In genomic region chr2:217597140-217597539, GRCh38 we compare ENCODE assay signal across 37 cellular contexts.
"Had no signal": no experiment of that assay in that cellular context is flagged by ENCODE, and none has a peak within 500 bp of the region (broad histone marks: within the 10 kb centered on the region; RNA-seq: fewer than 3 reads in every experiment).

No MANE protein-coding gene starts in this region.

- H3K27me3 ChIP-seq: ascending aorta, breast epithelium, cardiac muscle cell, esophagus muscularis mucosa, gastrocnemius medialis, heart left ventricle had no signal

- H3K27ac ChIP-seq: ascending aorta, breast epithelium, cardiac muscle cell, esophagus muscularis mucosa, foreskin keratinocyte, gastrocnemius medialis, heart left ventricle, WERI-Rb-1 had no signal

- H3K4me3 Mint-ChIP-seq: activated CD4-positive, alpha-beta memory T cell treated with anti-CD3 and anti-CD28 coated beads for 36 hours; activated CD4-positive, alpha-beta T cell treated with anti-CD3 and anti-CD28 coated beads for 36 hours; activated CD4-positive, alpha-beta T cell treated with anti-CD3 and anti-CD28 coated beads, Interleukin-2, amount 10 ng/mL, durations not matched to agents 24 days and 14 days; activated CD8-positive, alpha-beta memory T cell treated with anti-CD3 and anti-CD28 coated beads, Interleukin-2, amount 10 ng/mL, durations not matched to agents 7 days and 5 days; activated CD8-positive, alpha-beta T cell treated with anti-CD3 and anti-CD28 coated beads, Interleukin-2, amount 10 ng/mL, durations not matched to agents 7 days and 5 days; activated naive CD4-positive, alpha-beta T cell treated with anti-CD3 and anti-CD28 coated beads, Interleukin-2, amount 10 ng/mL, durations not matched to agents 7 days and 5 days; activated naive CD8-positive, alpha-beta T cell treated with anti-CD3 and anti-CD28 coated beads, Interleukin-2, amount 10 ng/mL, durations not matched to agents 7 days and 5 days; activated T-helper 1 cell treated with anti-CD3 and anti-CD28 coated beads, Interleukin-12 subunit alpha, Interleukin-12 subunit beta, Interleukin-2, Interleukin-4 antibody, amounts not matched to agents 30 ng/mL and 10 ng/mL and 1 ng/mL, durations not matched to agents 14 hours and 24 hours and 36 hours; brain; effector memory CD8-positive, alpha-beta T cell; T-helper 17 cell; T-helper 2 cell treated with Interferon-gamma antibody and Interleukin-4, amounts not matched to agents 5 μg/mL and 100 μg/mL, for 36 hours had no signal

- H3K9me3 Mint-ChIP-seq: activated CD4-positive, alpha-beta memory T cell treated with anti-CD3 and anti-CD28 coated beads for 36 hours; activated CD4-positive, alpha-beta T cell treated with anti-CD3 and anti-CD28 coated beads, Interleukin-2, amount 10 ng/mL, durations not matched to agents 24 days and 14 days; activated naive CD4-positive, alpha-beta T cell treated with anti-CD3 and anti-CD28 coated beads, Interleukin-2, amount 10 ng/mL, durations not matched to agents 7 days and 5 days; activated naive CD8-positive, alpha-beta T cell treated with anti-CD3 and anti-CD28 coated beads, Interleukin-2, amount 10 ng/mL, durations not matched to agents 7 days and 5 days; activated T-helper 1 cell treated with anti-CD3 and anti-CD28 coated beads, Interleukin-12 subunit alpha, Interleukin-12 subunit beta, Interleukin-2, Interleukin-4 antibody, amounts not matched to agents 30 ng/mL and 10 ng/mL and 1 ng/mL, durations not matched to agents 14 hours and 24 hours and 36 hours; activated T-helper 2 cell treated with anti-CD3 and anti-CD28 coated beads, Interferon-gamma antibody, Interleukin-2, Interleukin-4, amounts not matched to agents 10 μg/mL and 5 μg/mL and 100 μg/mL, durations not matched to agents 14 hours and 24 hours and 36 hours; brain; effector memory CD8-positive, alpha-beta T cell; T-helper 2 cell treated with Interferon-gamma antibody and Interleukin-4, amounts not matched to agents 5 μg/mL and 100 μg/mL, for 36 hours had no signal

- H3K4me1 Mint-ChIP-seq: activated CD4-positive, alpha-beta T cell treated with anti-CD3 and anti-CD28 coated beads for 36 hours; activated CD8-positive, alpha-beta memory T cell treated with anti-CD3 and anti-CD28 coated beads, Interleukin-2, amount 10 ng/mL, durations not matched to agents 7 days and 5 days; brain; T-helper 17 cell had no signal

- H3K36me3 ChIP-seq: breast epithelium, cardiac muscle cell, esophagus muscularis mucosa, gastrocnemius medialis, heart left ventricle, WERI-Rb-1 had no signal

- H3K4me1 ChIP-seq: ascending aorta, breast epithelium, esophagus muscularis mucosa, foreskin keratinocyte, gastrocnemius medialis had no signal

- H3K9me3 ChIP-seq: ascending aorta, breast epithelium, esophagus muscularis mucosa, gastrocnemius medialis, heart left ventricle had no signal

- DNase-seq: activated CD4-positive, alpha-beta memory T cell treated with anti-CD3 and anti-CD28 coated beads for 36 hours; activated CD4-positive, alpha-beta T cell treated with anti-CD3 and anti-CD28 coated beads for 36 hours; activated CD4-positive, alpha-beta T cell treated with anti-CD3 and anti-CD28 coated beads, Interleukin-2, amount 10 ng/mL, durations not matched to agents 24 days and 14 days; activated CD4-positive, CD25-positive, alpha-beta regulatory T cell; activated CD4-positive, CD25-positive, alpha-beta regulatory T cell treated with anti-CD3 and anti-CD28 coated beads, Interleukin-2, amount 50 U/mL, for 72 hours; activated CD8-positive, alpha-beta memory T cell treated with anti-CD3 and anti-CD28 coated beads, Interleukin-2, amount 10 ng/mL, durations not matched to agents 7 days and 5 days; activated CD8-positive, alpha-beta memory T cell treated with anti-CD3 and anti-CD28 coated beads, Interleukin-2, amount 50 U/mL, for 4 hours; activated CD8-positive, alpha-beta T cell treated with anti-CD3 and anti-CD28 coated beads, Interleukin-2, amount 10 ng/mL, durations not matched to agents 7 days and 5 days; activated effector memory CD4-positive, alpha-beta T cell treated with anti-CD3 and anti-CD28 coated beads, Interleukin-2, amount 50 U/mL, for 16 hours; activated naive CD4-positive, alpha-beta T cell; activated naive CD4-positive, alpha-beta T cell treated with anti-CD3 and anti-CD28 coated beads, Interleukin-2, amount 10 ng/mL, durations not matched to agents 7 days and 5 days; activated naive CD8-positive, alpha-beta T cell treated with anti-CD3 and anti-CD28 coated beads, Interleukin-2, amount 10 ng/mL, durations not matched to agents 7 days and 5 days; activated T-cell treated with anti-CD3 and anti-CD28 coated beads, Interleukin-2, amount 50 U/mL, for 1 hour; activated T-cell treated with anti-CD3 and anti-CD28 coated beads, Interleukin-2, amount 50 U/mL, for 48 hours; central memory CD4-positive, alpha-beta T cell; cortex of kidney; dermis blood vessel endothelial cell; effector CD4-positive, alpha-beta T cell; effector memory CD8-positive, alpha-beta T cell; erythroblast; foreskin keratinocyte; gastrocnemius medialis; glutamatergic neuron; heart left ventricle; T-helper 1 cell; T-helper 17 cell; T1000; WERI-Rb-1 had no signal

- H3K4me3 ChIP-seq: ascending aorta, breast epithelium, cardiac muscle cell, esophagus muscularis mucosa, gastrocnemius medialis, heart left ventricle had no signal

- H3K36me3 Mint-ChIP-seq: activated CD4-positive, alpha-beta memory T cell treated with anti-CD3 and anti-CD28 coated beads for 36 hours; activated CD8-positive, alpha-beta memory T cell treated with anti-CD3 and anti-CD28 coated beads, Interleukin-2, amount 10 ng/mL, durations not matched to agents 7 days and 5 days; activated naive CD4-positive, alpha-beta T cell treated with anti-CD3 and anti-CD28 coated beads, Interleukin-2, amount 10 ng/mL, durations not matched to agents 7 days and 5 days; activated naive CD4-positive, alpha-beta T cell treated with anti-CD3 and anti-CD28 coated beads, Interleukin-2, amount 50 U/mL, for 72 hours; activated naive CD8-positive, alpha-beta T cell treated with anti-CD3 and anti-CD28 coated beads, Interleukin-2, amount 10 ng/mL, durations not matched to agents 7 days and 5 days; brain had no signal

- H3K27me3 Mint-ChIP-seq: activated CD4-positive, alpha-beta memory T cell treated with anti-CD3 and anti-CD28 coated beads for 36 hours; activated naive CD8-positive, alpha-beta T cell treated with anti-CD3 and anti-CD28 coated beads, Interleukin-2, amount 10 ng/mL, durations not matched to agents 7 days and 5 days had no signal

- H3K27ac Mint-ChIP-seq: activated CD4-positive, alpha-beta memory T cell treated with anti-CD3 and anti-CD28 coated beads for 36 hours; activated CD4-positive, alpha-beta T cell treated with anti-CD3 and anti-CD28 coated beads for 36 hours; activated CD4-positive, alpha-beta T cell treated with anti-CD3 and anti-CD28 coated beads, Interleukin-2, amount 10 ng/mL, durations not matched to agents 24 days and 14 days; activated CD8-positive, alpha-beta memory T cell treated with anti-CD3 and anti-CD28 coated beads, Interleukin-2, amount 10 ng/mL, durations not matched to agents 7 days and 5 days; activated CD8-positive, alpha-beta T cell treated with anti-CD3 and anti-CD28 coated beads, Interleukin-2, amount 10 ng/mL, durations not matched to agents 7 days and 5 days; activated naive CD4-positive, alpha-beta T cell treated with anti-CD3 and anti-CD28 coated beads, Interleukin-2, amount 10 ng/mL, durations not matched to agents 7 days and 5 days; activated naive CD4-positive, alpha-beta T cell treated with anti-CD3 and anti-CD28 coated beads, Interleukin-2, amount 50 U/mL, for 72 hours; activated naive CD8-positive, alpha-beta T cell treated with anti-CD3 and anti-CD28 coated beads, Interleukin-2, amount 10 ng/mL, durations not matched to agents 7 days and 5 days; activated T-helper 1 cell treated with anti-CD3 and anti-CD28 coated beads, Interleukin-12 subunit alpha, Interleukin-12 subunit beta, Interleukin-2, Interleukin-4 antibody, amounts not matched to agents 30 ng/mL and 10 ng/mL and 1 ng/mL, durations not matched to agents 14 hours and 24 hours and 36 hours; activated T-helper 2 cell treated with anti-CD3 and anti-CD28 coated beads, Interferon-gamma antibody, Interleukin-2, Interleukin-4, amounts not matched to agents 10 μg/mL and 5 μg/mL and 100 μg/mL, durations not matched to agents 14 hours and 24 hours and 36 hours; brain; effector memory CD8-positive, alpha-beta T cell; T-helper 17 cell; T-helper 2 cell treated with Interferon-gamma antibody and Interleukin-4, amounts not matched to agents 5 μg/mL and 100 μg/mL, for 36 hours had no signal
